Comparison of ENCODE assay signal across 14 cellular contexts in genomic region chr17:17098426-17099035, GRCh38. TPM values are rescaled to one million over a fixed set of nuclear protein-coding genes. Genes with fewer than 3 reads are reported as not detected.
DNase-seq lines count a peak whose midpoint lies in the region; ATAC-seq and TF ChIP-seq lines count a peak whose summit lies in the region.
"Had no signal": no experiment of that assay in that cellular context is flagged by ENCODE, and none has a peak within 500 bp of the region (broad histone marks: within the 10 kb centered on the region; RNA-seq: fewer than 3 reads in every experiment).

No MANE protein-coding gene starts in this region.

- peaks cover 68% of the 10 kb centered on the region for H3K4me1 Mint-ChIP-seq in brain
- H3K4me1 Mint-ChIP-seq in activated CD4-positive, alpha-beta memory T cell treated with anti-CD3 and anti-CD28 coated beads, Interleukin-2, amount 10 ng/mL, durations not matched to agents 7 days and 5 days, result peaks cover 3% of the 10 kb centered on the region

- H3K4me1 ChIP-seq in A673 (ENCODE audit: insufficient read depth, low read length, poor library complexity, severe bottlenecking), result peaks cover 29% of the 10 kb centered on the region
- peaks cover 16% of the 10 kb centered on the region for H3K4me1 ChIP-seq in rectal smooth muscle tissue (ENCODE audit: control insufficient read depth, insufficient read depth, low read length)

- H3K9me3 Mint-ChIP-seq in brain, result peaks cover 0 to 2% (median 0%) of the 10 kb centered on the region in 5 experiments
- no peaks in the 10 kb centered on the region for H3K9me3 Mint-ChIP-seq in activated CD4-positive, alpha-beta memory T cell treated with anti-CD3 and anti-CD28 coated beads, Interleukin-2, amount 10 ng/mL, durations not matched to agents 7 days and 5 days
- H3K9me3 Mint-ChIP-seq: effector memory CD8-positive, alpha-beta T cell had no signal

- CTCF ChIA-PET in A673 (lab: Charles Lee), result no interaction called here
- CTCF ChIA-PET in activated CD4-positive, alpha-beta memory T cell treated with anti-CD3 and anti-CD28 coated beads, Interleukin-2, amount 10 ng/mL, durations not matched to agents 7 days and 5 days (lab: Charles Lee), result no interaction called here

- BruUV-seq in A673 (replicated peaks; lab: Mats Ljungman, UMichigan), result no TSS peak

- ATAC-seq in left ventricle myocardium superior (peak; percentile 65), HG03135 (IDR thresholded peaks at IDR 0.05; ENCODE audit: unreplicated experiment) (no peak)
- ATAC-seq: effector memory CD8-positive, alpha-beta T cell had no signal

- H3K4me3 Mint-ChIP-seq in brain, result peak overlapping the region in 4 of 5 experiments; percentile 3 to 59 (median 16)
- H3K4me3 Mint-ChIP-seq in activated CD4-positive, alpha-beta memory T cell treated with anti-CD3 and anti-CD28 coated beads, Interleukin-2, amount 10 ng/mL, durations not matched to agents 7 days and 5 days, result no peak overlapping the region
- H3K4me3 Mint-ChIP-seq: effector memory CD8-positive, alpha-beta T cell had no signal

- no peaks in the 10 kb centered on the region for H3K27me3 ChIP-seq in A673 (replicated peaks; ENCODE audit: insufficient read depth, low read depth, low read length, poor library complexity)
- no peaks in the 10 kb centered on the region for H3K27me3 ChIP-seq in rectal smooth muscle tissue (ENCODE audit: control insufficient read depth, insufficient read depth, low read length)

- no peak overlapping the region for H3K4me3 ChIP-seq in A673 (ENCODE audit: low read depth, low read length, poor library complexity, severe bottlenecking)
- no peak overlapping the region for H3K4me3 ChIP-seq in rectal smooth muscle tissue (ENCODE audit: low read length)
- H3K4me3 ChIP-seq: A549 had no signal

- in situ Hi-C loops in GM13976 (cut with MboI; ENCODE audit: low sequenced_read_pairs, unreplicated experiment), result no loop called here

- POLR2A ChIA-PET in A673 (lab: Charles Lee; ENCODE audit: low non-redundant PET), result no interaction called here
- POLR2A ChIA-PET in activated CD4-positive, alpha-beta memory T cell treated with anti-CD3 and anti-CD28 coated beads, Interleukin-2, amount 10 ng/mL, durations not matched to agents 7 days and 5 days (lab: Charles Lee), result interaction anchor here (1.0 kb wide), 1 partner anchor 76 kb away, joined by 3 read pairs; no protein-coding TSS in a partner anchor

- peaks cover 33% of the 10 kb centered on the region for H3K36me3 Mint-ChIP-seq in brain
- H3K36me3 Mint-ChIP-seq in activated CD4-positive, alpha-beta memory T cell treated with anti-CD3 and anti-CD28 coated beads, Interleukin-2, amount 10 ng/mL, durations not matched to agents 7 days and 5 days (ENCODE audit: low read depth), result peaks cover 3% of the 10 kb centered on the region

- H3K9me3 ChIP-seq in A673 (ENCODE audit: low read depth, low read length, poor library complexity, severe bottlenecking), result no peaks in the 10 kb centered on the region
- H3K9me3 ChIP-seq: A549 had no signal

- TF ChIP-seq CTCF in A673 (conservative IDR thresholded peaks at IDR 0.05; ENCODE audit: low read depth, low read length) (no peak), brain (conservative IDR thresholded peaks at IDR 0.05) (no peak), GM13976 (IDR thresholded peaks at IDR 0.05; ENCODE audit: borderline replicate concordance, control extremely low read depth, extremely low read depth, insufficient read depth, missing control alignments) (no peak)

- DNase-seq in A673 (ENCODE audit: low spot score), result no peak
- peak; percentile 68 for DNase-seq in left ventricle myocardium superior
- DNase-seq in activated CD4-positive, alpha-beta memory T cell treated with anti-CD3 and anti-CD28 coated beads, Interleukin-2, amount 10 ng/mL, durations not matched to agents 7 days and 5 days, result no peak
- no peak for DNase-seq in GM13976 (ENCODE audit: low spot score)
- no peak for DNase-seq in SW480 (ENCODE audit: low spot score)
- DNase-seq: activated effector memory CD4-positive, alpha-beta T cell treated with anti-CD3 and anti-CD28 coated beads, Interleukin-2, amount 50 U/mL, for 16 hours; effector memory CD8-positive, alpha-beta T cell; KG1; RPMI8226 had no signal

- peaks cover 4% of the 10 kb centered on the region for H3K36me3 ChIP-seq in A673 (ENCODE audit: insufficient read depth, low read length, poor library complexity, severe bottlenecking)
- H3K36me3 ChIP-seq in rectal smooth muscle tissue (ENCODE audit: control insufficient read depth, insufficient read depth, low read length), result peaks cover 3% of the 10 kb centered on the region

- H3K9ac ChIP-seq in rectal smooth muscle tissue (ENCODE audit: low read length), result no peak overlapping the region

- H3K27ac Mint-ChIP-seq in brain, result peak overlapping the region; percentile 80 to 96 (median 88)
- H3K27ac Mint-ChIP-seq in activated CD4-positive, alpha-beta memory T cell treated with anti-CD3 and anti-CD28 coated beads, Interleukin-2, amount 10 ng/mL, durations not matched to agents 7 days and 5 days, result no peak overlapping the region

- intact Hi-C loops in A673 (cut with micrococcal nuclease; ENCODE audit: unreplicated experiment) (no loop called here), left ventricle myocardium superior (cut with micrococcal nuclease) (no loop called here)

- H3K27me3 Mint-ChIP-seq in brain, result no peaks in the 10 kb centered on the region
- no peaks in the 10 kb centered on the region for H3K27me3 Mint-ChIP-seq in activated CD4-positive, alpha-beta memory T cell treated with anti-CD3 and anti-CD28 coated beads, Interleukin-2, amount 10 ng/mL, durations not matched to agents 7 days and 5 days
- H3K27me3 Mint-ChIP-seq: effector memory CD8-positive, alpha-beta T cell had no signal

- peak overlapping the region; percentile 62 for H3K27ac ChIP-seq in A673 (ENCODE audit: low read depth, low read length, poor library complexity, severe bottlenecking)
- H3K27ac ChIP-seq in rectal smooth muscle tissue (ENCODE audit: low read depth, low read length), result peak overlapping the region; percentile 41
- H3K27ac ChIP-seq: VCaP had no signal

RNA-seq across cellular contexts. Expression of gene MPRIP, which starts 56.3 kb away (rescaled TPM):
- total RNA-seq in A673 (2021) (290 and 302 TPM in 2 replicates), left ventricle myocardium superior (335 TPM)
- polyA plus RNA-seq in brain (ENCODE audit: insufficient read depth, low read depth, low replicate concordance), result 123 TPM
- total RNA-seq in activated CD4-positive, alpha-beta memory T cell treated with anti-CD3 and anti-CD28 coated beads, Interleukin-2, amount 10 ng/mL, durations not matched to agents 7 days and 5 days, result 100 to 1,000 TPM; 196 to 207 TPM
